20 cellular contexts compared by ENCODE assay signal in the genomic region with DNA sequence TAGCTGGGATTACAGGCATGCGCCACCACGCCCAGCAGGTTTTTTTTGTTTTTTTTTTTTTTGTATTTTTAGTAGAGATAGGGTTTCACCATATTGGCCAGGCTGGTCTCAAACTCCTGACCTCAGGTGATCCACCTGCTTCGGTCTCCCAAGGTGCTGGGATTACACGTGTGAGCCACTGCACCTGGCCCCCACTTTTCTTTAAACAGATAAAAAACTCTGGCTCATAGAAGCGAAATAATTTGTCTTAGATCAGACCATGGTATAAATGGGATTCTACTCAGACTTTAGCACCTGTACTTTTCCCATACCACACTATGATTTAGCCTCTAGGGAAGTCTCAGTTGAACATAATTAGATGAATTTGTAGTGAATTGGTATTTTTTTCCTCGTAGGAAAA.
"Had no signal": no experiment of that assay in that cellular context is flagged by ENCODE, and none has a peak within 500 bp of the region (broad histone marks: within the 10 kb centered on the region; RNA-seq: fewer than 3 reads in every experiment).

No MANE protein-coding gene starts in this region.

- H3K27me3 Mint-ChIP-seq: activated CD4-positive, alpha-beta T cell treated with anti-CD3 and anti-CD28 coated beads, Interleukin-2, amount 10 ng/mL, durations not matched to agents 7 days and 5 days; activated naive CD4-positive, alpha-beta T cell treated with anti-CD3 and anti-CD28 coated beads, Interleukin-2, amount 10 ng/mL, durations not matched to agents 7 days and 5 days; dendritic cell treated with granulocyte-macrophage colony-stimulating factor and Interleukin-4, amounts not matched to agents 40 ng/mL and 50 ng/mL, for 4 days; progenitor cell of endocrine pancreas had no signal

- H3K27ac ChIP-seq: skin epidermis, testis had no signal

- H3K4me3 Mint-ChIP-seq: activated CD4-positive, alpha-beta T cell treated with anti-CD3 and anti-CD28 coated beads, Interleukin-2, amount 10 ng/mL, durations not matched to agents 7 days and 5 days; activated CD8-positive, alpha-beta T cell treated with anti-CD3 and anti-CD28 coated beads, Interleukin-2, amount 10 ng/mL, durations not matched to agents 7 days and 5 days; activated naive CD4-positive, alpha-beta T cell treated with anti-CD3 and anti-CD28 coated beads, Interleukin-2, amount 10 ng/mL, durations not matched to agents 7 days and 5 days; activated T-cell treated with anti-CD3 and anti-CD28 coated beads, Interleukin-2, amount 50 U/mL, for 4 hours; dendritic cell treated with granulocyte-macrophage colony-stimulating factor and Interleukin-4, amounts not matched to agents 40 ng/mL and 50 ng/mL, for 4 days; stimulated activated effector memory CD8-positive, alpha-beta T cell treated with anti-CD3 and anti-CD28 coated beads, Interleukin-12 subunit alpha, Interleukin-12 subunit beta, amount 100 ng/mL, for 72 hours had no signal

- DNase-seq: activated CD4-positive, alpha-beta T cell treated with anti-CD3 and anti-CD28 coated beads, Interleukin-2, amount 10 ng/mL, durations not matched to agents 7 days and 5 days; activated CD8-positive, alpha-beta T cell treated with anti-CD3 and anti-CD28 coated beads, Interleukin-2, amount 10 ng/mL, durations not matched to agents 7 days and 5 days; activated effector memory CD4-positive, alpha-beta T cell treated with Interleukin-2 at 50 U/mL for 16 hours; activated naive CD4-positive, alpha-beta T cell treated with anti-CD3 and anti-CD28 coated beads, Interleukin-2, amount 10 ng/mL, durations not matched to agents 7 days and 5 days; activated T-cell treated with anti-CD3 and anti-CD28 coated beads, Interleukin-2, amount 50 U/mL, for 4 hours; cerebellar nuclear complex; effector CD8-positive, alpha-beta T cell; left cardiac atrium; occipital lobe; stimulated activated CD4-positive, alpha-beta T cell treated with anti-CD3 and anti-CD28 coated beads, Interleukin-15, amount 100 ng/mL, for 24 hours; stimulated activated CD4-positive, alpha-beta T cell treated with anti-CD3 and anti-CD28 coated beads, Interleukin-4, amount 100 ng/mL, for 24 hours; T-helper 1 cell; testis had no signal

- H3K27me3 ChIP-seq: right atrium auricular region, testis had no signal

- H3K27ac Mint-ChIP-seq: activated CD4-positive, alpha-beta T cell treated with anti-CD3 and anti-CD28 coated beads, Interleukin-2, amount 10 ng/mL, durations not matched to agents 7 days and 5 days; activated CD8-positive, alpha-beta T cell treated with anti-CD3 and anti-CD28 coated beads, Interleukin-2, amount 10 ng/mL, durations not matched to agents 7 days and 5 days; activated naive CD4-positive, alpha-beta T cell treated with anti-CD3 and anti-CD28 coated beads, Interleukin-2, amount 10 ng/mL, durations not matched to agents 7 days and 5 days; dendritic cell treated with granulocyte-macrophage colony-stimulating factor and Interleukin-4, amounts not matched to agents 40 ng/mL and 50 ng/mL, for 4 days; stimulated activated effector memory CD8-positive, alpha-beta T cell treated with anti-CD3 and anti-CD28 coated beads, Interleukin-12 subunit alpha, Interleukin-12 subunit beta, amount 100 ng/mL, for 72 hours had no signal

- ATAC-seq: activated CD4-positive, CD25-positive, alpha-beta regulatory T cell treated with anti-CD3 and anti-CD28 coated beads, Interleukin-2, amount 50 U/mL, for 24 hours; activated CD8-positive, alpha-beta T cell treated with anti-CD3 and anti-CD28 coated beads, Interleukin-2, amount 10 ng/mL, durations not matched to agents 7 days and 5 days; activated T-cell treated with anti-CD3 and anti-CD28 coated beads, Interleukin-2, amount 50 U/mL, for 4 hours; esophagus mucosa; stimulated activated effector memory CD8-positive, alpha-beta T cell treated with anti-CD3 and anti-CD28 coated beads, Interleukin-12 subunit alpha, Interleukin-12 subunit beta, amount 100 ng/mL, for 72 hours had no signal

- H3K36me3 ChIP-seq: right atrium auricular region had no signal

- H3K9me3 Mint-ChIP-seq: activated CD4-positive, alpha-beta T cell treated with anti-CD3 and anti-CD28 coated beads, Interleukin-2, amount 10 ng/mL, durations not matched to agents 7 days and 5 days; activated naive CD4-positive, alpha-beta T cell treated with anti-CD3 and anti-CD28 coated beads, Interleukin-2, amount 10 ng/mL, durations not matched to agents 7 days and 5 days; activated T-cell treated with anti-CD3 and anti-CD28 coated beads, Interleukin-2, amount 50 U/mL, for 4 hours; dendritic cell treated with granulocyte-macrophage colony-stimulating factor and Interleukin-4, amounts not matched to agents 40 ng/mL and 50 ng/mL, for 4 days; stimulated activated effector memory CD8-positive, alpha-beta T cell treated with anti-CD3 and anti-CD28 coated beads, Interleukin-12 subunit alpha, Interleukin-12 subunit beta, amount 100 ng/mL, for 72 hours had no signal

- H3K4me1 ChIP-seq: testis had no signal

- H3K4me3 ChIP-seq: right atrium auricular region, skin epidermis, testis had no signal

- H3K9me3 ChIP-seq: right atrium auricular region, testis had no signal
